In genomic region chr17:17350491-17351355, GRCh38 we compare ENCODE assay signal across 14 cellular contexts.
DNase-seq lines count a peak whose midpoint lies in the region; ATAC-seq and TF ChIP-seq lines count a peak whose summit lies in the region.
"Had no signal": no experiment of that assay in that cellular context is flagged by ENCODE, and none has a peak within 500 bp of the region (broad histone marks: within the 10 kb centered on the region; RNA-seq: fewer than 3 reads in every experiment).

No MANE protein-coding gene starts in this region.

- no peak for TF ChIP-seq CTCF in HEK293 (tag by site-specific recombination; IDR thresholded peaks at IDR 0.05)
- TF ChIP-seq CTCF in brain microvascular endothelial cell (IDR thresholded peaks at IDR 0.05; ENCODE audit: low read depth, low read length, missing control alignments): peak; percentile 17

- POLR2A ChIA-PET in HEK293 (lab: Yijun Ruan, JAX): interaction anchor here (0.7 kb wide), 1 partner anchor 70 kb away, joined by 3 read pairs; the partner anchor contains the start of gene COPS3

- H3K4me1 ChIP-seq in HEK293 (ENCODE audit: control insufficient read depth, insufficient read depth, low read length): no peaks in the 10 kb centered on the region
- H3K4me1 ChIP-seq: body of pancreas had no signal

- H3K27me3 ChIP-seq in brain microvascular endothelial cell (replicated peaks): no peaks in the 10 kb centered on the region
- H3K27me3 ChIP-seq: BE2C, body of pancreas had no signal

- in situ Hi-C loops in ACHN (cut with HindIII; ENCODE audit: low pct_ligation_motif_present, low pct_unique_long_range_greater_than_20kb, low sequenced_read_pairs) (loop anchor here (25.0 kb wide), 1 partner anchor 262 kb away; no protein-coding TSS in a partner anchor), brain microvascular endothelial cell (cut with HindIII; ENCODE audit: low pct_ligation_motif_present, low sequenced_read_pairs) (loop anchor here (25.0 kb wide), 1 partner anchor 262 kb away; no protein-coding TSS in a partner anchor)

- no peak for ATAC-seq in GM19023 (IDR thresholded peaks at IDR 0.05; ENCODE audit: unreplicated experiment)
- ATAC-seq: body of pancreas, lower lobe of right lung, right cardiac atrium had no signal

- no peak overlapping the region for H3K27ac ChIP-seq in HEK293 (ENCODE audit: extremely low read depth, low read depth, low read length)
- H3K27ac ChIP-seq in brain microvascular endothelial cell: no peak overlapping the region
- H3K27ac ChIP-seq: body of pancreas, lower lobe of right lung had no signal

- DNase-seq in ACHN (peak; percentile 50), brain microvascular endothelial cell (peak; percentile 24), left kidney (ENCODE audit: low read depth, low spot score) (peak; percentile 71), cortex of kidney (lab: John Stamatoyannopoulos, UW) (no peak), NCI-H146 (lab: John Stamatoyannopoulos, UW) (no peak), NOMO-1 (lab: John Stamatoyannopoulos, UW; ENCODE audit: unreplicated experiment in 2 of 2) (no peak)
- DNase-seq: BE2C, body of pancreas, lower lobe of right lung, MV-4-11, NCI-H748 treated with DMSO at 0.1 percent for 48 hours, right cardiac atrium had no signal

- H3K9me3 ChIP-seq in HEK293 (ENCODE audit: control insufficient read depth, insufficient read depth, low read depth, low read length): no peaks in the 10 kb centered on the region
- H3K9me3 ChIP-seq: BE2C, body of pancreas, lower lobe of right lung had no signal

- no peaks in the 10 kb centered on the region for H3K36me3 ChIP-seq in HEK293 (ENCODE audit: control insufficient read depth in 2 of 2, insufficient read depth in 1 of 2, low read length in 2 of 2)
- no peaks in the 10 kb centered on the region for H3K36me3 ChIP-seq in brain microvascular endothelial cell (replicated peaks)
- H3K36me3 ChIP-seq: BE2C, lower lobe of right lung had no signal

- H3K4me3 ChIP-seq in HEK293 (ENCODE audit: low read depth, low read length) (no peak overlapping the region), brain microvascular endothelial cell (ENCODE audit: low read depth, low read length) (no peak overlapping the region)
- H3K4me3 ChIP-seq: body of pancreas, lower lobe of right lung had no signal

- CTCF ChIA-PET in HEK293 (lab: Yijun Ruan, JAX): interaction anchor here (0.6 to 2.5 kb wide), 5 partner anchors 18 to 291 kb away, joined by 3 to 7 read pairs (median 3); no protein-coding TSS in a partner anchor

TF ChIP-seq in HEK293, 187 proteins besides CTCF, POLR2A, EP300 and RAD21:
- TF ChIP-seq GLIS1 (tag by site-specific recombination; IDR thresholded peaks at IDR 0.05) (peak; percentile 70), ZNF169 (tag by site-specific recombination; IDR thresholded peaks at IDR 0.05) (no peak), BCL11B (tag by site-specific recombination; IDR thresholded peaks at IDR 0.05; ENCODE audit: low read depth) (no peak), ZXDB (tag by site-specific recombination; IDR thresholded peaks at IDR 0.05) (no peak), ZIC2 (tag by site-specific recombination; IDR thresholded peaks at IDR 0.05) (peak; percentile 95), ZNF394 (tag by site-specific recombination; IDR thresholded peaks at IDR 0.05; ENCODE audit: borderline replicate concordance) (no peak), ZSCAN4 (tag by site-specific recombination; IDR thresholded peaks at IDR 0.05) (no peak), ZNF585B (tag by site-specific recombination; IDR thresholded peaks at IDR 0.05) (no peak), GLIS2 (tag by site-specific recombination; IDR thresholded peaks at IDR 0.05) (peak; percentile 47; the same call in 1 of the 2 replicates)

Comparison
In these comparisons a context has a peak if more than half of its experiments do, and no peak if none do; other contexts are left out.
1. DNase-seq: peak in ACHN (single experiment), brain microvascular endothelial cell (single experiment) and left kidney (single experiment); none in cortex of kidney (single experiment), NCI-H146 (single experiment) and NOMO-1 (0 of 2).